In the genomic region with DNA sequence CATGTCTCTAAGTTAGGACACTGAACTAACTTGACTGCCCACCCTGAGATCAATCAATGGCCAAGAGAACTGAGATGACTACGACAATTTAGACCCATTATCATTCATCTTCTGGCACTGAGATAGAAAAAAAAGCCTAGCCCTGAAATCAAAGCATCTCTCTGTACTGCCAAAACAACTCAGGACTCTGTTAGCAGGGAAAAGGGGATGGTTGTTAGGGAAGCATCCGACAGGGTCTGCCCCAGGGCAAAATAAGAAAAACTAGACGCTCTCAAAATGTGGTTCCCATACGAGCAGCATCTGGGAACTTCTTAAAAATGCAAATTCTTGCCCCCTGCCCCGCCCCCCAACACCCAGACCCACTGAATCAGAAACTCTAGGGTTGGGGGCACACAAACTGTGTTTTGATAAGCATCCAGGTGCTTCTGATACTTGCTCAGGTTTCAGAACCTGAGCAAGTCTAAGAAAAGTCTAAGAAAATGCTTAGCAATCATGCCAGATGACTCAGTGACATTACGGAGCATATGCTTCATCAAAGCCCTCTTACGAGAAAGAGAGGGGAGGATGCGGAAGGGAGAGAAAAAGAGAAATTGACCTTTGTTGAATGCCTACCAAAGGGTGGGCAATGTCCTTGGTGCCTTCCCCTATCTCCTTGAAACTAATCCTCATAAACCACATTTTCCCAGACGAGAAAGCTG, we compare ENCODE assay signal across 20 cellular contexts.
A peak's percentile ranks its signal among the peaks of the same experiment; 100 is the strongest.
DNase-seq lines count a peak whose midpoint lies in the region; ATAC-seq and TF ChIP-seq lines count a peak whose summit lies in the region.
"Had no signal": no experiment of that assay in that cellular context is flagged by ENCODE, and none has a peak within 500 bp of the region (broad histone marks: within the 10 kb centered on the region; RNA-seq: fewer than 3 reads in every experiment).

No MANE protein-coding gene starts in this region.

- DNase-seq in AG08395 (ENCODE audit: low spot score) (peak; percentile 21), ELF-1 (ENCODE audit: low read depth, low spot score) (peak; percentile 47), RPMI8226 (peak; percentile 22), epithelial cell of esophagus (ENCODE audit: low read depth) (peak; percentile 57), HuH-7.5 (ENCODE audit: low spot score) (no peak), NAMALWA (ENCODE audit: low spot score) (no peak), NCI-H510A treated with DMSO at 0.1 percent for 48 hours (lab: John Stamatoyannopoulos, UW) (no peak)
- DNase-seq: activated effector memory CD4-positive, alpha-beta T cell treated with Interleukin-2 at 50 U/mL for 16 hours; BE2C; brain microvascular endothelial cell; dermis blood vessel endothelial cell; DMS153; head of caudate nucleus; kidney; mesenchymal stem cell; NCI-H187; NCI-H748 treated with DMSO at 0.1 percent for 48 hours; right cardiac atrium had no signal

- no peak for TF ChIP-seq CTCF in epithelial cell of esophagus (IDR thresholded peaks at IDR 0.05; ENCODE audit: insufficient read depth, low read depth, low read length, missing control alignments)

- H3K4me3 ChIP-seq in epithelial cell of esophagus (ENCODE audit: low read length): no peak overlapping the region

- no peak for ATAC-seq in HG03521 (IDR thresholded peaks at IDR 0.05; ENCODE audit: unreplicated experiment)
- ATAC-seq: right cardiac atrium, WTC11 had no signal

Comparison
In these comparisons a context has a peak if more than half of its experiments do, and no peak if none do; other contexts are left out.
1. DNase-seq: peak in AG08395 (single experiment), ELF-1 (single experiment), RPMI8226 (single experiment) and epithelial cell of esophagus (single experiment); none in HuH-7.5 (single experiment), NAMALWA (single experiment) and NCI-H510A treated with DMSO at 0.1 percent for 48 hours (single experiment).